In genomic region chr4:15507679-15508078, GRCh38 we compare ENCODE assay signal across 41 cellular contexts. TPM values are rescaled to one million over a fixed set of nuclear protein-coding genes. Genes with fewer than 3 reads are reported as not detected.
"Had no signal": no experiment of that assay in that cellular context is flagged by ENCODE, and none has a peak within 500 bp of the region (broad histone marks: within the 10 kb centered on the region; RNA-seq: fewer than 3 reads in every experiment).

No MANE protein-coding gene starts in this region.

- H3K27me3 Mint-ChIP-seq: activated B cell treated with CpG ODN at 0.5 μM for 24 hours; activated CD4-positive, alpha-beta memory T cell treated with anti-CD3 and anti-CD28 coated beads for 36 hours; activated CD4-positive, alpha-beta T cell treated with anti-CD3 and anti-CD28 coated beads, Interleukin-2, amount 10 ng/mL, durations not matched to agents 24 days and 14 days; activated CD8-positive, alpha-beta T cell treated with anti-CD3 and anti-CD28 coated beads for 36 hours; activated naive CD8-positive, alpha-beta T cell treated with anti-CD3 and anti-CD28 coated beads for 36 hours; activated T-helper 17 cell treated with anti-CD3 and anti-CD28 coated beads, Interleukin-2, amount 50 U/mL, for 72 hours; central memory CD8-positive, alpha-beta T cell had no signal

- H3K4me3 Mint-ChIP-seq: activated B cell treated with CpG ODN at 0.5 μM for 24 hours; activated CD4-positive, alpha-beta memory T cell treated with anti-CD3 and anti-CD28 coated beads for 36 hours; activated CD4-positive, alpha-beta T cell treated with anti-CD3 and anti-CD28 coated beads, Interleukin-2, amount 10 ng/mL, durations not matched to agents 24 days and 14 days; activated CD8-positive, alpha-beta T cell treated with anti-CD3 and anti-CD28 coated beads for 36 hours; activated naive CD4-positive, alpha-beta T cell treated with anti-CD3 and anti-CD28 coated beads for 36 hours; activated naive CD8-positive, alpha-beta T cell treated with anti-CD3 and anti-CD28 coated beads for 36 hours; activated T-cell treated with anti-CD3 and anti-CD28 coated beads, Interleukin-2, amount 50 U/mL, for 4 hours; activated T-cell treated with anti-CD3 and anti-CD28 coated beads, Interleukin-2, amount 50 U/mL, for 72 hours; activated T-helper 1 cell treated with anti-CD3 and anti-CD28 coated beads, Interleukin-12 subunit alpha, Interleukin-12 subunit beta, Interleukin-2, Interleukin-4 antibody, amounts not matched to agents 30 ng/mL and 10 ng/mL and 1 ng/mL, durations not matched to agents 14 hours and 24 hours and 36 hours; activated T-helper 17 cell treated with anti-CD3 and anti-CD28 coated beads, Interleukin-2, amount 50 U/mL, for 72 hours; central memory CD8-positive, alpha-beta T cell; T-helper 1 cell treated with Interleukin-12 subunit alpha and Interleukin-12 subunit beta and Interleukin-4 antibody, amounts not matched to agents 30 μg/mL and 1 μg/mL, for 36 hours; T-helper 2 cell treated with Interferon-gamma antibody and Interleukin-4, amounts not matched to agents 5 μg/mL and 100 μg/mL, for 36 hours had no signal

- H3K27me3 ChIP-seq: adrenal gland, body of pancreas, brain microvascular endothelial cell, breast epithelium, cardiac muscle cell had no signal

- H3K4me3 ChIP-seq: adrenal gland, body of pancreas, breast epithelium, cardiac muscle cell had no signal

- H3K9me3 ChIP-seq: adrenal gland, body of pancreas, breast epithelium had no signal

- H3K4me1 Mint-ChIP-seq: activated B cell treated with CpG ODN at 0.5 μM for 24 hours; activated CD4-positive, alpha-beta T cell treated with anti-CD3 and anti-CD28 coated beads, Interleukin-2, amount 10 ng/mL, durations not matched to agents 24 days and 14 days; activated naive CD8-positive, alpha-beta T cell treated with anti-CD3 and anti-CD28 coated beads for 36 hours; activated T-helper 17 cell treated with anti-CD3 and anti-CD28 coated beads, Interleukin-2, amount 50 U/mL, for 72 hours; central memory CD8-positive, alpha-beta T cell had no signal

- H3K9me3 Mint-ChIP-seq: activated B cell treated with CpG ODN at 0.5 μM for 24 hours; activated CD4-positive, alpha-beta memory T cell treated with anti-CD3 and anti-CD28 coated beads for 36 hours; activated CD4-positive, alpha-beta T cell treated with anti-CD3 and anti-CD28 coated beads, Interleukin-2, amount 10 ng/mL, durations not matched to agents 24 days and 14 days; activated CD8-positive, alpha-beta T cell treated with anti-CD3 and anti-CD28 coated beads for 36 hours; activated naive CD4-positive, alpha-beta T cell treated with anti-CD3 and anti-CD28 coated beads for 36 hours; activated naive CD4-positive, alpha-beta T cell treated with anti-CD3 and anti-CD28 coated beads, Interleukin-2, amount 50 U/mL, for 72 hours; activated naive CD8-positive, alpha-beta T cell treated with anti-CD3 and anti-CD28 coated beads for 36 hours; activated T-cell treated with anti-CD3 and anti-CD28 coated beads, Interleukin-2, amount 50 U/mL, for 4 hours; activated T-cell treated with anti-CD3 and anti-CD28 coated beads, Interleukin-2, amount 50 U/mL, for 72 hours; activated T-helper 1 cell treated with anti-CD3 and anti-CD28 coated beads, Interleukin-12 subunit alpha, Interleukin-12 subunit beta, Interleukin-2, Interleukin-4 antibody, amounts not matched to agents 30 ng/mL and 10 ng/mL and 1 ng/mL, durations not matched to agents 14 hours and 24 hours and 36 hours; activated T-helper 17 cell treated with anti-CD3 and anti-CD28 coated beads, Interleukin-2, amount 50 U/mL, for 72 hours; central memory CD8-positive, alpha-beta T cell; T-helper 1 cell treated with Interleukin-12 subunit alpha and Interleukin-12 subunit beta and Interleukin-4 antibody, amounts not matched to agents 30 μg/mL and 1 μg/mL, for 36 hours; T-helper 2 cell treated with Interferon-gamma antibody and Interleukin-4, amounts not matched to agents 5 μg/mL and 100 μg/mL, for 36 hours had no signal

- H3K27ac Mint-ChIP-seq: activated B cell treated with CpG ODN at 0.5 μM for 24 hours; activated CD4-positive, alpha-beta memory T cell treated with anti-CD3 and anti-CD28 coated beads for 36 hours; activated CD4-positive, alpha-beta T cell treated with anti-CD3 and anti-CD28 coated beads, Interleukin-2, amount 10 ng/mL, durations not matched to agents 24 days and 14 days; activated CD8-positive, alpha-beta T cell treated with anti-CD3 and anti-CD28 coated beads for 36 hours; activated naive CD4-positive, alpha-beta T cell treated with anti-CD3 and anti-CD28 coated beads for 36 hours; activated naive CD4-positive, alpha-beta T cell treated with anti-CD3 and anti-CD28 coated beads, Interleukin-2, amount 50 U/mL, for 72 hours; activated naive CD8-positive, alpha-beta T cell treated with anti-CD3 and anti-CD28 coated beads for 36 hours; activated T-cell treated with anti-CD3 and anti-CD28 coated beads, Interleukin-2, amount 50 U/mL, for 72 hours; activated T-helper 1 cell treated with anti-CD3 and anti-CD28 coated beads, Interleukin-12 subunit alpha, Interleukin-12 subunit beta, Interleukin-2, Interleukin-4 antibody, amounts not matched to agents 30 ng/mL and 10 ng/mL and 1 ng/mL, durations not matched to agents 14 hours and 24 hours and 36 hours; activated T-helper 17 cell treated with anti-CD3 and anti-CD28 coated beads, Interleukin-2, amount 50 U/mL, for 72 hours; T-helper 1 cell treated with Interleukin-12 subunit alpha and Interleukin-12 subunit beta and Interleukin-4 antibody, amounts not matched to agents 30 μg/mL and 1 μg/mL, for 36 hours; T-helper 2 cell treated with Interferon-gamma antibody and Interleukin-4, amounts not matched to agents 5 μg/mL and 100 μg/mL, for 36 hours had no signal

- H3K27ac ChIP-seq: adrenal gland, body of pancreas, breast epithelium, cardiac muscle cell, VCaP had no signal

- DNase-seq: activated B cell treated with CpG ODN at 0.5 μM for 24 hours; activated CD4-positive, alpha-beta memory T cell treated with anti-CD3 and anti-CD28 coated beads for 36 hours; activated CD4-positive, alpha-beta T cell treated with anti-CD3 and anti-CD28 coated beads for 4 hours; activated CD4-positive, alpha-beta T cell treated with anti-CD3 and anti-CD28 coated beads, Interleukin-2, amount 10 ng/mL, durations not matched to agents 24 days and 14 days; activated CD4-positive, alpha-beta T cell treated with anti-CD3 and anti-CD28 coated beads, Interleukin-2, amount 50 U/mL, for 1 hour; activated CD4-positive, alpha-beta T cell treated with anti-CD3 and anti-CD28 coated beads, Interleukin-2, amount 50 U/mL, for 4 hours; activated CD4-positive, CD25-positive, alpha-beta regulatory T cell treated with anti-CD3 and anti-CD28 coated beads, Interleukin-2, amount 50 U/mL, for 72 hours; activated CD8-positive, alpha-beta memory T cell treated with anti-CD3 and anti-CD28 coated beads, Interleukin-2, amount 50 U/mL, for 4 hours; activated CD8-positive, alpha-beta T cell treated with anti-CD3 and anti-CD28 coated beads for 36 hours; activated effector memory CD4-positive, alpha-beta T cell treated with anti-CD3 and anti-CD28 coated beads, Interleukin-2, amount 50 U/mL, for 16 hours; activated gamma-delta T cell treated with Interleukin-2 at 50 U/mL for 16 hours; activated naive CD4-positive, alpha-beta T cell; activated naive CD4-positive, alpha-beta T cell treated with anti-CD3 and anti-CD28 coated beads for 36 hours; activated naive CD4-positive, alpha-beta T cell treated with anti-CD3 and anti-CD28 coated beads, Interleukin-2, amount 50 U/mL, for 16 hours; activated naive CD8-positive, alpha-beta T cell treated with anti-CD3 and anti-CD28 coated beads for 36 hours; activated T-cell treated with anti-CD3 and anti-CD28 coated beads for 4 hours; activated T-cell treated with anti-CD3 and anti-CD28 coated beads, Interleukin-2, amount 50 U/mL, for 1 hour; activated T-cell treated with anti-CD3 and anti-CD28 coated beads, Interleukin-2, amount 50 U/mL, for 4 hours; activated T-cell treated with anti-CD3 and anti-CD28 coated beads, Interleukin-2, amount 50 U/mL, for 72 hours; adrenal gland; amniotic stem cell; aorta; body of pancreas; brain microvascular endothelial cell; caudate nucleus; SW 1271; T-helper 1 cell; T-helper 2 cell; T-helper 9 cell had no signal

- FAIRE-seq: astrocyte, TTC549 had no signal

- H3K4me1 ChIP-seq: adrenal gland, body of pancreas, breast epithelium had no signal

- ATAC-seq: activated CD8-positive, alpha-beta T cell treated with anti-CD3 and anti-CD28 coated beads for 36 hours; activated naive CD4-positive, alpha-beta T cell treated with anti-CD3 and anti-CD28 coated beads, Interleukin-2, amount 50 U/mL, for 72 hours; activated T-cell treated with anti-CD3 and anti-CD28 coated beads, Interleukin-2, amount 50 U/mL, for 4 hours; activated T-cell treated with anti-CD3 and anti-CD28 coated beads, Interleukin-2, amount 50 U/mL, for 72 hours; activated T-helper 17 cell treated with anti-CD3 and anti-CD28 coated beads, Interleukin-2, amount 50 U/mL, for 72 hours; body of pancreas had no signal

RNA-seq across cellular contexts. Expression of gene CC2D2A, which starts 38.0 kb away (rescaled TPM):
- total RNA-seq: activated B cell treated with CpG ODN at 0.5 μM for 24 hours; activated CD4-positive, alpha-beta memory T cell treated with anti-CD3 and anti-CD28 coated beads for 36 hours; activated CD4-positive, alpha-beta T cell treated with anti-CD3 and anti-CD28 coated beads, Interleukin-2, amount 10 ng/mL, durations not matched to agents 24 days and 14 days; activated CD8-positive, alpha-beta memory T cell treated with anti-CD3 and anti-CD28 coated beads for 36 hours; activated CD8-positive, alpha-beta T cell treated with anti-CD3 and anti-CD28 coated beads for 36 hours; activated naive CD4-positive, alpha-beta T cell treated with anti-CD3 and anti-CD28 coated beads for 36 hours; activated naive CD4-positive, alpha-beta T cell treated with anti-CD3 and anti-CD28 coated beads, Interleukin-2, amount 50 U/mL, for 72 hours; activated naive CD8-positive, alpha-beta T cell treated with anti-CD3 and anti-CD28 coated beads for 36 hours; activated T-cell treated with anti-CD3 and anti-CD28 coated beads, Interleukin-2, amount 50 U/mL, for 72 hours; activated T-helper 1 cell treated with anti-CD3 and anti-CD28 coated beads, Interleukin-12 subunit alpha, Interleukin-12 subunit beta, Interleukin-2, Interleukin-4 antibody, amounts not matched to agents 30 ng/mL and 10 ng/mL and 1 ng/mL, durations not matched to agents 14 hours and 24 hours and 36 hours; activated T-helper 17 cell treated with anti-CD3 and anti-CD28 coated beads, Interleukin-2, amount 50 U/mL, for 72 hours had no signal
